ENCODE assay signal across 1 cellular context in the genomic region with DNA sequence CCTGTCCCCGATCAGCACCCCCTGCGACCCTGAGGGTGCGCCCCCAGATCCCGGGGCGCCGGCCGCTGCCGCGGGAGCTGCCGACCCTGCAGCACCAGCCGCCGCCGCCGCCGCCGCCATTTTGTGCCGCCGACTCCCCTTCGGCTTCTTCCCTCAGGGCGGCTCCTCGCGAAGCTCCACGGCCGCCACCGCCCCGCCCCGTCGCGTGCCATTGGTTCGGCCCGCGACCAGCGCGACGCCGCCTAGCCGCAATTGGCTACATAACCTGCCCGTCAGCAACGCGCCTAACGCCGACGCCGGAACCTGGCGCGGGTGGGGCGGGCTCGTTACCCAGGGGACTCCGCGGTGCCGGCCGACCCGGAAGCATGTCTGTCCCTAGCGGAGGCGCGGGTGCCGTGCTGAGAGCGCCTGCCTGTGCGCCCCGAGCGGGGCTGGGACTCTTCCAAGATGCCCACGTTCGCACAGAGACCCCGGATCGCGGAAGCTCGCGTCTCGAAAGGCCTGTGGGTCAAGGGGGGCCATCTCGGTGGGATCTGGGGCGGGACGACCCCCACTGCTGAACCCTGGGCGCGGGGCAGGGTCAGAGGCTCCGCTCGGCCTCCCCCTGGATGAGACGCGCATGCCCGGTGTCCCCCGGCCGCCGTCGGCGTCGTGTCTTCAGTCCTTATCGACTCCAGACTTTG.
TF ChIP-seq lines count a peak whose summit lies in the region.

TSS of gene CCNL2 (minus strand) at position 149 of the 683 bp plus-strand sequence. CDS start at position 120, 29 bp downstream.

TF ChIP-seq in H1, 55 proteins besides CTCF, POLR2A, EP300 and RAD21:
- TF ChIP-seq YY1 (IDR thresholded peaks at IDR 0.05; ENCODE audit: low read depth, low read length): peak; percentile 91
- TF ChIP-seq NRF1 (IDR thresholded peaks at IDR 0.05; ENCODE audit: low read depth, low read length): 0 out of 2 replicates have a peak, but pooled peaks have one; percentile 16
- no peak for TF ChIP-seq HDAC6 (IDR thresholded peaks at IDR 0.05; ENCODE audit: low read depth, low read length)
- no peak for TF ChIP-seq EGR1 (IDR thresholded peaks at IDR 0.05; ENCODE audit: borderline replicate concordance, low read depth, low read length)
- TF ChIP-seq KDM5A (IDR thresholded peaks at IDR 0.05; ENCODE audit: low read length): 0 out of 2 replicates have a peak, but pooled peaks have one; percentile 49
- TF ChIP-seq SIN3A (conservative IDR thresholded peaks at IDR 0.05 in 1 of 2, IDR thresholded peaks at IDR 0.05 in 1 of 2; ENCODE audit: low read depth in 1 of 2, low read length in 2 of 2): peak in 1 of 2 experiments; percentile 93; a peak in 2 of 4 replicates
- TF ChIP-seq RNF2 (IDR thresholded peaks at IDR 0.05; ENCODE audit: borderline replicate concordance, low read depth, low read length, missing control alignments, poor library complexity, severe bottlenecking): no peak
- peak; percentile 95 for TF ChIP-seq CREB1 (IDR thresholded peaks at IDR 0.05)
- no peak for TF ChIP-seq SIRT6 (IDR thresholded peaks at IDR 0.05; ENCODE audit: low read length)
- peak; percentile 98 for TF ChIP-seq SP1 (IDR thresholded peaks at IDR 0.05; ENCODE audit: low read depth, low read length)
- TF ChIP-seq SAP30 (IDR thresholded peaks at IDR 0.05; ENCODE audit: insufficient read depth, insufficient replicate concordance, low read length): no peak
- TF ChIP-seq TBP (IDR thresholded peaks at IDR 0.05; ENCODE audit: low read depth, low read length): peak; percentile 51; the same call in 1 of the 2 replicates
- 0 out of 2 replicates have a peak, but pooled peaks have one; percentile 9 for TF ChIP-seq RFX5 (IDR thresholded peaks at IDR 0.05; ENCODE audit: borderline replicate concordance, low read depth, low read length)
- TF ChIP-seq CBX8 (IDR thresholded peaks at IDR 0.05; ENCODE audit: borderline replicate concordance, low read depth, low read length): no peak
- peak; percentile 89 for TF ChIP-seq PHF8 (conservative IDR thresholded peaks at IDR 0.05; ENCODE audit: low read depth, low read length)
- TF ChIP-seq CHD2 (IDR thresholded peaks at IDR 0.05; ENCODE audit: low read length): peak; percentile 94
- TF ChIP-seq BACH1 (IDR thresholded peaks at IDR 0.05; ENCODE audit: low read length): 0 out of 2 replicates have a peak, but pooled peaks have one; percentile 22
- no peak for TF ChIP-seq FOSL1 (IDR thresholded peaks at IDR 0.05; ENCODE audit: insufficient read depth, low read depth, low read length)
- TF ChIP-seq ASH2L (IDR thresholded peaks at IDR 0.05; ENCODE audit: low read length): peak; percentile 29
- peak; percentile 83; the same call in 1 of the 2 replicates for TF ChIP-seq GABPA (IDR thresholded peaks at IDR 0.05; ENCODE audit: borderline replicate concordance, insufficient read depth, low read length)
- 0 out of 2 replicates have a peak, but pooled peaks have one; percentile 33 for TF ChIP-seq RBBP5 (IDR thresholded peaks at IDR 0.05; ENCODE audit: borderline replicate concordance, low read depth, low read length)
- peak; percentile 34 for TF ChIP-seq KDM4A (IDR thresholded peaks at IDR 0.05; ENCODE audit: low read depth, low read length, severe bottlenecking)
- 0 out of 2 replicates have a peak, but pooled peaks have one; percentile 4 for TF ChIP-seq SRF (IDR thresholded peaks at IDR 0.05; ENCODE audit: low read depth, low read length)
- TF ChIP-seq TAF1 (IDR thresholded peaks at IDR 0.05; ENCODE audit: low read depth, low read length): peak; percentile 82
- TF ChIP-seq, protein P1, sequence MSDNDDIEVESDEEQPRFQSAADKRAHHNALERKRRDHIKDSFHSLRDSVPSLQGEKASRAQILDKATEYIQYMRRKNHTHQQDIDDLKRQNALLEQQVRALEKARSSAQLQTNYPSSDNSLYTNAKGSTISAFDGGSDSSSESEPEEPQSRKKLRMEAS (IDR thresholded peaks at IDR 0.05): peak; percentile 40; the same call in 1 of the 2 replicates
- peak; percentile 88 for TF ChIP-seq SP2 (IDR thresholded peaks at IDR 0.05; ENCODE audit: low read length)
- TF ChIP-seq POLR2AphosphoS5 (IDR thresholded peaks at IDR 0.05; ENCODE audit: low read depth, low read length): peak; percentile 35
- TF ChIP-seq TCF12 (IDR thresholded peaks at IDR 0.05; ENCODE audit: low read depth, low read length): no peak
TF ChIP-seq in H1: peak in this region for 20.
